In genomic region chr22:38177571-38177925, GRCh38 we compare ENCODE assay signal across 8 cellular contexts. TPM values are rescaled to one million over a fixed set of nuclear protein-coding genes. Genes with fewer than 3 reads are reported as not detected.
A peak's percentile ranks its signal among the peaks of the same experiment; 100 is the strongest.
DNase-seq lines count a peak whose midpoint lies in the region; ATAC-seq, FAIRE-seq and TF ChIP-seq lines count a peak whose summit lies in the region.
"Not testable (repeated sequence)": the region's sequence is repeated elsewhere in the genome, so short reads cannot be mapped to it uniquely, and the experiment has no call there.

No MANE protein-coding gene starts in this region.

- not testable (repeated sequence) for H3K4me3 Mint-ChIP-seq in GM23338; astrocyte (ENCODE audit: unreplicated experiment); endodermal cell
- peak overlapping the region in 1 of 3 experiments; percentile 72 for H3K4me3 Mint-ChIP-seq in nephron

- H2AFZ ChIP-seq in GM23338 = not testable (repeated sequence)
- H2AFZ ChIP-seq in astrocyte (ENCODE audit: low read depth, low read length) = peak overlapping the region; percentile 11

- intact Hi-C loops in upper lobe of right lung (cut with DNase I) = not testable (repeated sequence)

- POLR2A ChIA-PET in RWPE1 (lab: Yijun Ruan, JAX; ENCODE audit: low non-redundant PET) = not testable (repeated sequence)

- H3K27ac Mint-ChIP-seq in GM23338 = peak overlapping the region; percentile 63
- peak overlapping the region; percentile 44 for H3K27ac Mint-ChIP-seq in astrocyte (ENCODE audit: unreplicated experiment)
- H3K27ac Mint-ChIP-seq in endodermal cell = peak overlapping the region; percentile 88
- H3K27ac Mint-ChIP-seq in nephron = peak overlapping the region; percentile 72 to 91 (median 75)

- WGBS in endodermal cell (ENCODE audit: insufficient coverage in 1 of 2, insufficient read length in 1 of 2), 2 experiments = 88 to 94% methylated on average over 9 of the region's 9 CpGs

- not testable (repeated sequence) for H3K9me3 Mint-ChIP-seq in GM23338; astrocyte (ENCODE audit: unreplicated experiment); endodermal cell; nephron

- H3F3A ChIP-seq in GM23338 (replicated peaks; ENCODE audit: low read depth) = not testable (repeated sequence)

- peaks cover 36% of the 10 kb centered on the region for H3K4me1 Mint-ChIP-seq in GM23338
- H3K4me1 Mint-ChIP-seq in astrocyte (ENCODE audit: low read depth, unreplicated experiment) = peaks cover 28% of the 10 kb centered on the region
- peaks cover 32% of the 10 kb centered on the region for H3K4me1 Mint-ChIP-seq in endodermal cell
- peaks cover 39% of the 10 kb centered on the region for H3K4me1 Mint-ChIP-seq in nephron

- H3K27me3 ChIP-seq in GM23338 (ENCODE audit: insufficient read depth); astrocyte (ENCODE audit: insufficient read depth, low read length); endodermal cell (ENCODE audit: control insufficient read depth, insufficient read depth, low read length, poor library complexity, severe bottlenecking); layer of hippocampus (ENCODE audit: control insufficient read depth, insufficient read depth, low read length); skeletal muscle tissue (ENCODE audit: control insufficient read depth in 3 of 3, insufficient read depth in 3 of 3, low read length in 3 of 3); upper lobe of right lung: not testable (repeated sequence)

- H4K20me1 ChIP-seq in GM23338 (replicated peaks; ENCODE audit: insufficient read depth); astrocyte (ENCODE audit: insufficient read depth, low read length): not testable (repeated sequence)

- FAIRE-seq in astrocyte (lab: Jason Lieb, UNC) = not testable (repeated sequence)

- peak overlapping the region; percentile 66; the same call in 1 of the 2 replicates for H3K27ac ChIP-seq in GM23338 (ENCODE audit: low read depth)
- H3K27ac ChIP-seq in RWPE1 = peak overlapping the region; percentile 90
- peak overlapping the region; percentile 50 for H3K27ac ChIP-seq in astrocyte (ENCODE audit: low read depth, low read length)
- H3K27ac ChIP-seq in endodermal cell (ENCODE audit: low read depth, low read length) = peak overlapping the region; percentile 65
- H3K27ac ChIP-seq in layer of hippocampus (ENCODE audit: low read depth, low read length) = peak overlapping the region; percentile 61
- peak overlapping the region; percentile 100 for H3K27ac ChIP-seq in skeletal muscle tissue (ENCODE audit: low read depth, low read length)
- H3K27ac ChIP-seq in upper lobe of right lung = peak overlapping the region; percentile 67

- CTCF ChIA-PET in RWPE1 (lab: Yijun Ruan, JAX) = not testable (repeated sequence)

- H3K4me3 ChIP-seq in GM23338; astrocyte (ENCODE audit: insufficient read depth, low read depth, low read length); endodermal cell (ENCODE audit: low read length); upper lobe of right lung: not testable (repeated sequence)
- peak overlapping the region in 1 of 3 donors; percentile 41 for H3K4me3 ChIP-seq in skeletal muscle tissue (ENCODE audit: low read length in 3 of 3)

- not testable (repeated sequence) for H3K36me3 Mint-ChIP-seq in GM23338 (ENCODE audit: low read depth); astrocyte (ENCODE audit: low read depth, unreplicated experiment); endodermal cell (ENCODE audit: low read depth); nephron (ENCODE audit: low read depth)

- H3K9ac ChIP-seq in astrocyte (ENCODE audit: low read length) = peak overlapping the region; percentile 64
- H3K9ac ChIP-seq in endodermal cell (ENCODE audit: extremely low read depth, low read length, poor library complexity, severe bottlenecking) = not testable (repeated sequence)
- peak overlapping the region; percentile 2 to 84 (median 67) for H3K9ac ChIP-seq in skeletal muscle tissue (ENCODE audit: low read depth in 1 of 3, low read length in 3 of 3)

- H3K4me2 ChIP-seq in GM23338 = not testable (repeated sequence)
- H3K4me2 ChIP-seq in astrocyte (ENCODE audit: low read length) = peak overlapping the region; percentile 49

- H3K27me3 Mint-ChIP-seq in GM23338 (ENCODE audit: insufficient read depth, low read depth, poor library complexity) = peaks cover 22% of the 10 kb centered on the region
- not testable (repeated sequence) for H3K27me3 Mint-ChIP-seq in astrocyte (ENCODE audit: low read depth, unreplicated experiment); endodermal cell (ENCODE audit: insufficient read depth); nephron (ENCODE audit: low read depth)

- not testable (repeated sequence) for TF ChIP-seq CTCF in GM23338 (conservative IDR thresholded peaks at IDR 0.05; ENCODE audit: low read depth in 2 of 2); RWPE1 (conservative IDR thresholded peaks at IDR 0.05; ENCODE audit: low read depth); astrocyte (IDR thresholded peaks at IDR 0.05; ENCODE audit: insufficient read depth, low read depth, low read length); endodermal cell (conservative IDR thresholded peaks at IDR 0.05); nephron (IDR thresholded peaks at IDR 0.05; ENCODE audit: unreplicated experiment in 3 of 3); upper lobe of right lung (IDR thresholded peaks at IDR 0.05)

- not testable (repeated sequence) for ATAC-seq in GM23338, upper lobe of right lung

- not testable (repeated sequence) for H3K36me3 ChIP-seq in GM23338 (ENCODE audit: insufficient read depth); astrocyte (ENCODE audit: insufficient read depth, low read length); endodermal cell (ENCODE audit: control insufficient read depth, insufficient read depth, low read length); skeletal muscle tissue (ENCODE audit: control insufficient read depth in 3 of 3, insufficient read depth in 3 of 3, low read length in 3 of 3); upper lobe of right lung

- H3K9me2 ChIP-seq in GM23338 (ENCODE audit: insufficient read depth) = not testable (repeated sequence)

- peaks cover 15% of the 10 kb centered on the region for H3K4me1 ChIP-seq in GM23338 (ENCODE audit: insufficient read depth)
- peaks cover 48% of the 10 kb centered on the region for H3K4me1 ChIP-seq in astrocyte (ENCODE audit: insufficient read depth, low read length)
- H3K4me1 ChIP-seq in endodermal cell (ENCODE audit: control insufficient read depth, insufficient read depth, low read length) = not testable (repeated sequence)
- peaks cover 47 to 67% (median 67%) of the 10 kb centered on the region in 3 donors for H3K4me1 ChIP-seq in skeletal muscle tissue (ENCODE audit: control insufficient read depth in 3 of 3, insufficient read depth in 3 of 3, low read length in 3 of 3)
- H3K4me1 ChIP-seq in upper lobe of right lung = peaks cover 67% of the 10 kb centered on the region

- not testable (repeated sequence) for DNase-seq in GM23338 (ENCODE audit: low spot score); RWPE1 (ENCODE audit: low spot score); astrocyte (ENCODE audit: low read depth); endodermal cell; upper lobe of right lung

- H3K9me3 ChIP-seq in astrocyte (ENCODE audit: insufficient read depth, low read depth, low read length); endodermal cell (ENCODE audit: control insufficient read depth, low read length); skeletal muscle tissue (ENCODE audit: control insufficient read depth in 3 of 3, low read length in 3 of 3); upper lobe of right lung: not testable (repeated sequence)

- not testable (repeated sequence) for H3K79me2 ChIP-seq in GM23338 (replicated peaks; ENCODE audit: insufficient read depth); astrocyte (ENCODE audit: insufficient read depth, low read length)

RNA-seq across cellular contexts. Expression of gene PLA2G6, which starts 4.1 kb away (rescaled TPM):
- 6.3 and 12.6 TPM in 2 replicates for total RNA-seq in GM23338 (2014; rRNA removed; shearing (Covaris generic))
- 4.5 and 5.8 TPM in 2 replicates for polyA plus RNA-seq in GM23338 (2016; fragmentation: Nextera tagmentation; extraction: Ambion mirVana)
- total RNA-seq in astrocyte = 9.7 and 10.0 TPM in 2 replicates
- 10 to 100 TPM; 60.6 to 60.7 TPM for total RNA-seq in endodermal cell
- 31.7 TPM for polyA plus RNA-seq in endodermal cell (2013, experiment 1 of 2)
- polyA plus RNA-seq in endodermal cell (2013, experiment 2 of 2) = 25.3 TPM
- total RNA-seq in skeletal muscle tissue = 14.1 TPM
- total RNA-seq in upper lobe of right lung = 52.4 TPM

RNA-seq across cellular contexts. Expression of gene MAFF, which starts 24.2 kb away (rescaled TPM):
- total RNA-seq in GM23338 (2014; rRNA removed; shearing (Covaris generic)) = 7.7 and 8.9 TPM in 2 replicates
- polyA plus RNA-seq in GM23338 (2016; fragmentation: Nextera tagmentation; extraction: Ambion mirVana) = 2.2 and 2.3 TPM in 2 replicates
- total RNA-seq in astrocyte = 12.0 and 18.2 TPM in 2 replicates
- 1 to 10 TPM; 4.7 to 5.5 TPM for total RNA-seq in endodermal cell
- polyA plus RNA-seq in endodermal cell (2013, experiment 1 of 2) = 6.1 TPM
- polyA plus RNA-seq in endodermal cell (2013, experiment 2 of 2) = 5.5 TPM
- total RNA-seq in skeletal muscle tissue = 4.2 TPM
- 48.9 TPM for total RNA-seq in upper lobe of right lung

Comparison
In these comparisons a context has a peak if more than half of its experiments do, and no peak if none do; other contexts are left out.
1. H3K27ac ChIP-seq: peak in every context shown above with its lines; median percentile 100 in skeletal muscle tissue; 90 in RWPE1; 67 in upper lobe of right lung; 66 in GM23338; 65 in endodermal cell; 61 in layer of hippocampus; 50 in astrocyte.